Comparison of ENCODE assay signal across 17 cellular contexts in genomic region chr5:132199116-132199680, GRCh38. TPM values are rescaled to one million over a fixed set of nuclear protein-coding genes. Genes with fewer than 3 reads are reported as not detected.
DNase-seq lines count a peak whose midpoint lies in the region; ATAC-seq and TF ChIP-seq lines count a peak whose summit lies in the region.
"Had no signal": no experiment of that assay in that cellular context is flagged by ENCODE, and none has a peak within 500 bp of the region (broad histone marks: within the 10 kb centered on the region; RNA-seq: fewer than 3 reads in every experiment).

No MANE protein-coding gene starts in this region.

- H3K9me3 ChIP-seq in colonic mucosa, result no peaks in the 10 kb centered on the region
- H3K9me3 ChIP-seq: BLaER1 treated with 17β-estradiol and CSF1 and Interleukin-3, amounts not matched to agents 10 nM and 100 nM had no signal

- no peak for TF ChIP-seq CTCF in RWPE1 (conservative IDR thresholded peaks at IDR 0.05; ENCODE audit: low read depth)
- TF ChIP-seq CTCF in colonic mucosa (IDR thresholded peaks at IDR 0.05), result no peak
- no peak for TF ChIP-seq CTCF in osteocyte (IDR thresholded peaks at IDR 0.05)

- no peaks in the 10 kb centered on the region for H3K9me3 Mint-ChIP-seq in osteocyte (ENCODE audit: unreplicated experiment)
- H3K9me3 Mint-ChIP-seq in activated CD4-positive, alpha-beta T cell treated with anti-CD3 and anti-CD28 coated beads for 36 hours (ENCODE audit: low read depth), result no peaks in the 10 kb centered on the region
- H3K9me3 Mint-ChIP-seq: CD4-positive, CD25-positive, alpha-beta regulatory T cell; GM23338; H9 had no signal

- CTCF ChIA-PET in RWPE1 (lab: Yijun Ruan, JAX), result interaction anchor here (1.1 kb wide), 1 partner anchor 19 kb away, joined by 4 read pairs; no protein-coding TSS in a partner anchor
- CTCF ChIA-PET in activated CD4-positive, alpha-beta T cell treated with anti-CD3 and anti-CD28 coated beads for 36 hours (lab: Charles Lee), result interaction anchor here (0.9 to 1.3 kb wide), 2 partner anchors 9 to 136 kb away, joined by 4 to 7 read pairs; no protein-coding TSS in a partner anchor

- no peak overlapping the region for H3K4me3 Mint-ChIP-seq in osteocyte (ENCODE audit: unreplicated experiment)
- no peak overlapping the region for H3K4me3 Mint-ChIP-seq in activated CD4-positive, alpha-beta T cell treated with anti-CD3 and anti-CD28 coated beads for 36 hours
- H3K4me3 Mint-ChIP-seq: CD4-positive, CD25-positive, alpha-beta regulatory T cell; GM23338; H9 had no signal

- H3K36me3 ChIP-seq in colonic mucosa, result no peaks in the 10 kb centered on the region

- H3K27me3 Mint-ChIP-seq in osteocyte (ENCODE audit: unreplicated experiment), result no peaks in the 10 kb centered on the region
- no peaks in the 10 kb centered on the region for H3K27me3 Mint-ChIP-seq in activated CD4-positive, alpha-beta T cell treated with anti-CD3 and anti-CD28 coated beads for 36 hours
- H3K27me3 Mint-ChIP-seq: CD4-positive, CD25-positive, alpha-beta regulatory T cell had no signal

- POLR2A ChIA-PET in RWPE1 (lab: Yijun Ruan, JAX; ENCODE audit: low non-redundant PET), result no interaction called here
- POLR2A ChIA-PET in activated CD4-positive, alpha-beta T cell treated with anti-CD3 and anti-CD28 coated beads for 36 hours (lab: Charles Lee), result interaction anchor here (0.7 kb wide), 1 partner anchor 62 kb away, joined by 3 read pairs; no protein-coding TSS in a partner anchor

- H3K4me3 ChIP-seq in colonic mucosa, result no peak overlapping the region
- H3K4me3 ChIP-seq: BLaER1 treated with 17β-estradiol and CSF1 and Interleukin-3, amounts not matched to agents 10 nM and 100 nM; GM23338 had no signal

- H3K27me3 ChIP-seq in colonic mucosa, result no peaks in the 10 kb centered on the region
- H3K27me3 ChIP-seq: BLaER1 treated with 17β-estradiol and CSF1 and Interleukin-3, amounts not matched to agents 10 nM and 100 nM had no signal

- ATAC-seq in activated CD4-positive, alpha-beta T cell treated with anti-CD3 and anti-CD28 coated beads for 36 hours, result no peak
- ATAC-seq: GM23338 had no signal

- DNase-seq in NCI-H146 (lab: John Stamatoyannopoulos, UW), result peak; percentile 18
- DNase-seq in NCI-H146 treated with DMSO at 0.1 percent for 48 hours (lab: John Stamatoyannopoulos, UW; ENCODE audit: unreplicated experiment), result no peak
- no peak for DNase-seq in RWPE1 (ENCODE audit: low spot score)
- DNase-seq in colonic mucosa, result peak; percentile 11
- peak; percentile 66 for DNase-seq in osteocyte (ENCODE audit: extremely low spot score, unreplicated experiment)
- no peak for DNase-seq in activated CD4-positive, alpha-beta T cell treated with anti-CD3 and anti-CD28 coated beads for 36 hours
- no peak for DNase-seq in stimulated activated CD4-positive, alpha-beta T cell treated with anti-CD3 and anti-CD28 coated beads, Interleukin-4, amount 100 ng/mL, for 4 hours
- no peak for DNase-seq in activated CD4-positive, CD25-positive, alpha-beta regulatory T cell (lab: John Stamatoyannopoulos, UW)
- DNase-seq: AML-193; Calu3; CD4-positive, CD25-positive, alpha-beta regulatory T cell; DMS79; EL; H9 had no signal

- H3K27ac ChIP-seq in RWPE1, result 0 out of 2 replicates have a peak overlapping the region, but pooled peaks have one; percentile 0
- H3K27ac ChIP-seq in colonic mucosa, result no peak overlapping the region
- H3K27ac ChIP-seq: 22Rv1; BLaER1 treated with 17β-estradiol and CSF1 and Interleukin-3, amounts not matched to agents 10 nM and 100 nM had no signal

- peaks cover 58% of the 10 kb centered on the region for H3K36me3 Mint-ChIP-seq in osteocyte (ENCODE audit: unreplicated experiment)
- no peaks in the 10 kb centered on the region for H3K36me3 Mint-ChIP-seq in activated CD4-positive, alpha-beta T cell treated with anti-CD3 and anti-CD28 coated beads for 36 hours (ENCODE audit: low read depth)
- H3K36me3 Mint-ChIP-seq: CD4-positive, CD25-positive, alpha-beta regulatory T cell had no signal

- no peaks in the 10 kb centered on the region for H3K4me1 Mint-ChIP-seq in osteocyte (ENCODE audit: unreplicated experiment)
- H3K4me1 Mint-ChIP-seq in activated CD4-positive, alpha-beta T cell treated with anti-CD3 and anti-CD28 coated beads for 36 hours, result no peaks in the 10 kb centered on the region
- H3K4me1 Mint-ChIP-seq: CD4-positive, CD25-positive, alpha-beta regulatory T cell; GM23338; H9 had no signal

- intact Hi-C loops in colonic mucosa (cut with DNase I), result no loop called here
- intact Hi-C loops in activated CD4-positive, alpha-beta T cell treated with anti-CD3 and anti-CD28 coated beads for 36 hours (cut with DNase I, micrococcal nuclease), result no loop called here

- H3K9ac ChIP-seq in colonic mucosa (ENCODE audit: low read depth in 2 of 2, low read length in 2 of 2), result no peak overlapping the region
- H3K9ac ChIP-seq: BLaER1 treated with 17β-estradiol and CSF1 and Interleukin-3, amounts not matched to agents 10 nM and 100 nM had no signal

- no peak overlapping the region for H3K27ac Mint-ChIP-seq in osteocyte (ENCODE audit: unreplicated experiment)
- no peak overlapping the region for H3K27ac Mint-ChIP-seq in activated CD4-positive, alpha-beta T cell treated with anti-CD3 and anti-CD28 coated beads for 36 hours
- H3K27ac Mint-ChIP-seq: CD4-positive, CD25-positive, alpha-beta regulatory T cell; GM23338 had no signal

- no peaks in the 10 kb centered on the region for H3K4me1 ChIP-seq in colonic mucosa

RNA-seq across cellular contexts. Expression of gene P4HA2, which starts 28.5 kb away (rescaled TPM):
- 10 to 100 TPM; 53.7 to 79.6 TPM for total RNA-seq in colonic mucosa
- total RNA-seq in osteocyte, result 104 and 117 TPM in 2 replicates
- 1 to 10 TPM; 6.1 to 8.9 TPM for total RNA-seq in activated CD4-positive, alpha-beta T cell treated with anti-CD3 and anti-CD28 coated beads for 36 hours
- total RNA-seq: CD4-positive, CD25-positive, alpha-beta regulatory T cell had no signal

RNA-seq across cellular contexts. Expression of gene PDLIM4, which starts 58.3 kb away (rescaled TPM):
- 10 to 100 TPM in 1 of 2 donors, 1 to 10 TPM in 1; 2.3 to 14.3 TPM for total RNA-seq in colonic mucosa
- 42.7 and 47.8 TPM in 2 replicates for total RNA-seq in osteocyte
- total RNA-seq in activated CD4-positive, alpha-beta T cell treated with anti-CD3 and anti-CD28 coated beads for 36 hours, result under 1 TPM; 0.21 to 0.23 TPM
- total RNA-seq: CD4-positive, CD25-positive, alpha-beta regulatory T cell had no signal

Comparison
In these comparisons a context has a peak if more than half of its experiments do, and no peak if none do; other contexts are left out.
1. DNase-seq: peak in NCI-H146 (single experiment), colonic mucosa (single experiment) and osteocyte (single experiment); none in NCI-H146 treated with DMSO at 0.1 percent for 48 hours (single experiment), RWPE1 (single experiment), activated CD4-positive, alpha-beta T cell treated with anti-CD3 and anti-CD28 coated beads for 36 hours (single experiment), stimulated activated CD4-positive, alpha-beta T cell treated with anti-CD3 and anti-CD28 coated beads, Interleukin-4, amount 100 ng/mL, for 4 hours (0 of 2) and activated CD4-positive, CD25-positive, alpha-beta regulatory T cell (0 of 4).
2. RNA of gene P4HA2, which starts 28.5 kb away (total RNA-seq): 104 to 117 TPM in osteocyte and 53.7 to 79.6 TPM in colonic mucosa; 6.1 to 8.9 TPM in activated CD4-positive, alpha-beta T cell treated with anti-CD3 and anti-CD28 coated beads for 36 hours; every median in the first group is over 4 times any median in the second.